2 cellular contexts compared by ENCODE assay signal in genomic region chr10:75681334-75681733, GRCh38.
TF ChIP-seq lines count a peak whose summit lies in the region.

No MANE protein-coding gene starts in this region.

TF ChIP-seq in GM12878, 131 proteins besides CTCF, POLR2A, EP300 and RAD21 (continued from another document):
- TF ChIP-seq FOS (IDR thresholded peaks at IDR 0.05; ENCODE audit: borderline replicate concordance, extremely low read depth, insufficient read length) (no peak), POU2F2 (IDR thresholded peaks at IDR 0.05; ENCODE audit: borderline replicate concordance, low read depth, low read length) (no peak), HDAC2 (IDR thresholded peaks at IDR 0.05) (no peak)

TF ChIP-seq in liver, 16 proteins besides CTCF, POLR2A, EP300 and RAD21 (continued from another document):
- no peak for TF ChIP-seq REST (IDR thresholded peaks at IDR 0.05)
- TF ChIP-seq NR2F2 (IDR thresholded peaks at IDR 0.05): peak; percentile 32
- TF ChIP-seq ZBTB33 (IDR thresholded peaks at IDR 0.05): peak; percentile 8
- TF ChIP-seq FOXA1 (IDR thresholded peaks at IDR 0.05): no peak
- TF ChIP-seq ATF3 (IDR thresholded peaks at IDR 0.05): no peak
- TF ChIP-seq TAF1 (conservative IDR thresholded peaks at IDR 0.05): no peak
- peak; percentile 60 for TF ChIP-seq YY1 (IDR thresholded peaks at IDR 0.05)
- TF ChIP-seq SP1 (IDR thresholded peaks at IDR 0.05): peak; percentile 22
- TF ChIP-seq FOXA2 (IDR thresholded peaks at IDR 0.05): peak; percentile 22
- TF ChIP-seq HNF4G (IDR thresholded peaks at IDR 0.05): no peak
